In genomic region chr4:38856046-38856445, GRCh38 we compare ENCODE assay signal across 1 cellular context.
TF ChIP-seq lines count a peak whose summit lies in the region.

No MANE protein-coding gene starts in this region.

TF ChIP-seq in K562, 482 proteins besides CTCF, POLR2A, EP300 and RAD21:
- TF ChIP-seq E2F5 (CRISPR knock-in tag; IDR thresholded peaks at IDR 0.05) (no peak), NCOA4 (IDR thresholded peaks at IDR 0.05; ENCODE audit: partially characterized antibody) (no peak), ZNF512 (tag; IDR thresholded peaks at IDR 0.05) (no peak), ZC3H11A (IDR thresholded peaks at IDR 0.05; ENCODE audit: low read depth, low read length) (no peak), ARHGAP35 (IDR thresholded peaks at IDR 0.05; ENCODE audit: partially characterized antibody) (no peak), ZNF644 (tag; IDR thresholded peaks at IDR 0.05; ENCODE audit: low read depth) (no peak), CBFA2T3 (IDR thresholded peaks at IDR 0.05) (no peak), ZFX (CRISPR knock-in tag; IDR thresholded peaks at IDR 0.05) (no peak), CHD7 (IDR thresholded peaks at IDR 0.05; ENCODE audit: low read depth, low read length) (no peak), MITF (IDR thresholded peaks at IDR 0.05) (no peak), FOXA3 (CRISPR knock-in tag; conservative IDR thresholded peaks at IDR 0.05 in 1 of 2, IDR thresholded peaks at IDR 0.05 in 1 of 2) (no peak), RBM22 (IDR thresholded peaks at IDR 0.05; ENCODE audit: low read depth, low read length, poor library complexity, severe bottlenecking) (no peak), L3MBTL2 (IDR thresholded peaks at IDR 0.05) (no peak), RBM34 (IDR thresholded peaks at IDR 0.05; ENCODE audit: borderline replicate concordance, insufficient read depth, low read length) (no peak), RB1 (IDR thresholded peaks at IDR 0.05; ENCODE audit: low read depth) (no peak), KDM1A (IDR thresholded peaks at IDR 0.05) (no peak), ZBTB33 (CRISPR knock-in tag; IDR thresholded peaks at IDR 0.05) (no peak), IRF9 (tag; IDR thresholded peaks at IDR 0.05) (no peak), GATAD2A (IDR thresholded peaks at IDR 0.05) (no peak), CHD1 (IDR thresholded peaks at IDR 0.05; ENCODE audit: low read length) (no peak)
